Comparison of ENCODE assay signal across 15 cellular contexts in the genomic region with DNA sequence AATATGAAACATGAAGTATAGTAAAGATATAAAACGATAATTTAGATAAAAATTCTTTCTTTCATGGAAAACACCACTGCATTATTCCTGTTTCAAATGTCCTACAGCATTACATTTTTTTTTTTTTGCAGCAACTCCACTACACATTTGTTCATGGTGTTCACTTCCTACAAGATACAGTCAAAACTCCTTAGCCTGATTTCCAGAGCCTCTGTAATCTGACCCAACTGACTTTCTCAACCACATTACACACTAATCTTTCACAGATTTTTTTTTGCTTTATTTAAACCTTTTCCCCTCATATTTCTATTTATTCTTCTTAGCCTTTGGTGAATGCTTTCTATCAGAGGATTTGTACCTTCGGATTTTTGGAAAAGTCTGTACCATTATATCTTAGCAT.
"Had no signal": no experiment of that assay in that cellular context is flagged by ENCODE, and none has a peak within 500 bp of the region (broad histone marks: within the 10 kb centered on the region; RNA-seq: fewer than 3 reads in every experiment).

No MANE protein-coding gene starts in this region.

- ATAC-seq: left ventricle myocardium superior; natural killer cell treated with Interleukin-12 subunit alpha and Interleukin-12 subunit beta and Interleukin-15 and Interleukin-18, amount 100 ng/mL, for 72 hours had no signal

- H3K9me3 Mint-ChIP-seq: memory B cell; natural killer cell treated with Interleukin-12 subunit alpha and Interleukin-12 subunit beta and Interleukin-15 and Interleukin-18, amount 100 ng/mL, for 72 hours had no signal

- H3K4me3 ChIP-seq: ascending aorta, transverse colon, vagina had no signal

- DNase-seq: activated CD4-positive, alpha-beta T cell treated with anti-CD3 and anti-CD28 coated beads, Interleukin-2, amount 50 U/mL, for 1 hour; activated gamma-delta T cell treated with Interleukin-2 at 50 U/mL for 16 hours; activated naive CD8-positive, alpha-beta T cell treated with anti-CD3 and anti-CD28 coated beads, Interleukin-2, amount 10 ng/mL, durations not matched to agents 7 days and 5 days; hypothalamus; kidney glomerular epithelial cell; left ventricle myocardium superior; retina; stimulated activated CD4-positive, alpha-beta T cell treated with anti-CD3 and anti-CD28 coated beads, Interleukin-4, amount 100 ng/mL, for 1 hour; stimulated activated naive CD4-positive, alpha-beta T cell; transverse colon had no signal

- H3K27me3 Mint-ChIP-seq: activated naive CD8-positive, alpha-beta T cell treated with anti-CD3 and anti-CD28 coated beads, Interleukin-2, amount 10 ng/mL, durations not matched to agents 7 days and 5 days; memory B cell had no signal

- H3K4me1 Mint-ChIP-seq: memory B cell had no signal

- H3K27ac ChIP-seq: ascending aorta, epithelial cell of prostate, transverse colon, vagina had no signal

- H3K36me3 Mint-ChIP-seq: memory B cell; natural killer cell treated with Interleukin-12 subunit alpha and Interleukin-12 subunit beta and Interleukin-15 and Interleukin-18, amount 100 ng/mL, for 72 hours had no signal

- H3K9me3 ChIP-seq: ascending aorta, transverse colon, vagina had no signal

- H3K4me3 Mint-ChIP-seq: activated naive CD8-positive, alpha-beta T cell treated with anti-CD3 and anti-CD28 coated beads, Interleukin-2, amount 10 ng/mL, durations not matched to agents 7 days and 5 days; memory B cell; natural killer cell treated with Interleukin-12 subunit alpha and Interleukin-12 subunit beta and Interleukin-15 and Interleukin-18, amount 100 ng/mL, for 72 hours had no signal

- H3K27ac Mint-ChIP-seq: activated naive CD8-positive, alpha-beta T cell treated with anti-CD3 and anti-CD28 coated beads, Interleukin-2, amount 10 ng/mL, durations not matched to agents 7 days and 5 days; memory B cell had no signal

- H3K36me3 ChIP-seq: ascending aorta, transverse colon, vagina had no signal
